24 cellular contexts compared by ENCODE assay signal in genomic region chr19:50280983-50281382, GRCh38. TPM values are rescaled to one million over a fixed set of nuclear protein-coding genes. Genes with fewer than 3 reads are reported as not detected.
"Had no signal": no experiment of that assay in that cellular context is flagged by ENCODE, and none has a peak within 500 bp of the region (broad histone marks: within the 10 kb centered on the region; RNA-seq: fewer than 3 reads in every experiment).

No MANE protein-coding gene starts in this region.

- H3K9me3 ChIP-seq: colonic mucosa, lower lobe of right lung, mucosa of descending colon had no signal

- DNase-seq: colonic mucosa; cortex of kidney; effector CD8-positive, alpha-beta T cell; effector memory CD8-positive, alpha-beta T cell; endodermal cell; erythroblast; esophagus squamous epithelium; foreskin fibroblast; foreskin melanocyte; gastrocnemius medialis; glutamatergic neuron; head of caudate nucleus; heart right ventricle; hippocampal formation; left cardiac atrium; left lung; left ventricle myocardium superior; lower lobe of right lung; mesenchymal stem cell; mucosa of descending colon had no signal

- H3K4me3 ChIP-seq: colonic mucosa, esophagus squamous epithelium, gastrocnemius medialis, heart right ventricle, left lung, lower lobe of right lung, mucosa of descending colon had no signal

- H3K4me3 Mint-ChIP-seq: dendritic cell treated with granulocyte-macrophage colony-stimulating factor and Interleukin-4, amounts not matched to agents 40 ng/mL and 50 ng/mL, for 4 days; effector memory CD8-positive, alpha-beta T cell; endodermal cell; mesothelial cell of epicardium had no signal

- H3K27ac ChIP-seq: colonic mucosa, epithelial cell of prostate, esophagus squamous epithelium, gastrocnemius medialis, heart right ventricle, left lung, lower lobe of right lung had no signal

- H3K36me3 ChIP-seq: colonic mucosa had no signal

- H3K27me3 ChIP-seq: colonic mucosa, gastrocnemius medialis, heart right ventricle, left lung had no signal

- H3K27ac Mint-ChIP-seq: dendritic cell treated with granulocyte-macrophage colony-stimulating factor and Interleukin-4, amounts not matched to agents 40 ng/mL and 50 ng/mL, for 4 days; effector memory CD8-positive, alpha-beta T cell; endodermal cell; mesothelial cell of epicardium had no signal

- H3K4me1 Mint-ChIP-seq: endodermal cell, mesothelial cell of epicardium had no signal

- ATAC-seq: effector memory CD8-positive, alpha-beta T cell; gastrocnemius medialis; heart right ventricle; left cardiac atrium; left lung; left ventricle myocardium superior; lower lobe of right lung had no signal

- H3K4me1 ChIP-seq: colonic mucosa, esophagus squamous epithelium, gastrocnemius medialis, heart right ventricle, left lung, lower lobe of right lung had no signal

RNA-seq across cellular contexts. Expression of gene KCNC3, which starts 48.2 kb away (rescaled TPM):
- total RNA-seq: myocyte had no signal
